Comparison of ENCODE assay signal across 8 cellular contexts in genomic region chr11:78564037-78564888, GRCh38. TPM values are rescaled to one million over a fixed set of nuclear protein-coding genes. Genes with fewer than 3 reads are reported as not detected.
DNase-seq lines count a peak whose midpoint lies in the region; ATAC-seq and TF ChIP-seq lines count a peak whose summit lies in the region.

No MANE protein-coding gene starts in this region.

- H3K4me3 ChIP-seq in HFF-Myc (replicated peaks; ENCODE audit: low read depth, low read length) = no peak overlapping the region
- H3K4me3 ChIP-seq in retinal pigment epithelial cell (ENCODE audit: low read length) = no peak overlapping the region

- H3K9me3 Mint-ChIP-seq in activated CD8-positive, alpha-beta memory T cell treated with anti-CD3 and anti-CD28 coated beads, Interleukin-2, amount 10 ng/mL, durations not matched to agents 7 days and 5 days (ENCODE audit: low read depth) = no peaks in the 10 kb centered on the region
- no peaks in the 10 kb centered on the region for H3K9me3 Mint-ChIP-seq in activated T-cell treated with anti-CD3 and anti-CD28 coated beads, Interleukin-2, amount 50 U/mL, for 72 hours
- no peaks in the 10 kb centered on the region for H3K9me3 Mint-ChIP-seq in glutamatergic neuron (ENCODE audit: unreplicated experiment)

- H3K4me3 Mint-ChIP-seq in activated CD8-positive, alpha-beta memory T cell treated with anti-CD3 and anti-CD28 coated beads, Interleukin-2, amount 10 ng/mL, durations not matched to agents 7 days and 5 days = no peak overlapping the region
- no peak overlapping the region for H3K4me3 Mint-ChIP-seq in activated T-cell treated with anti-CD3 and anti-CD28 coated beads, Interleukin-2, amount 50 U/mL, for 72 hours
- H3K4me3 Mint-ChIP-seq in glutamatergic neuron (ENCODE audit: unreplicated experiment) = no peak overlapping the region

- peak; percentile 64 for ATAC-seq in activated CD8-positive, alpha-beta memory T cell treated with anti-CD3 and anti-CD28 coated beads, Interleukin-2, amount 10 ng/mL, durations not matched to agents 7 days and 5 days
- ATAC-seq in activated T-cell treated with anti-CD3 and anti-CD28 coated beads, Interleukin-2, amount 50 U/mL, for 72 hours (replicated peaks in 1 of 2) = peak; percentile 60 to 69

- H3K36me3 Mint-ChIP-seq in activated CD8-positive, alpha-beta memory T cell treated with anti-CD3 and anti-CD28 coated beads, Interleukin-2, amount 10 ng/mL, durations not matched to agents 7 days and 5 days = peaks cover 23% of the 10 kb centered on the region
- H3K36me3 Mint-ChIP-seq in activated T-cell treated with anti-CD3 and anti-CD28 coated beads, Interleukin-2, amount 50 U/mL, for 72 hours (ENCODE audit: insufficient read depth in 2 of 2) = peaks cover 0 to 18% of the 10 kb centered on the region in 2 donors
- no peaks in the 10 kb centered on the region for H3K36me3 Mint-ChIP-seq in glutamatergic neuron (ENCODE audit: unreplicated experiment)

- peak; percentile 58 for DNase-seq in activated CD8-positive, alpha-beta memory T cell treated with anti-CD3 and anti-CD28 coated beads, Interleukin-2, amount 10 ng/mL, durations not matched to agents 7 days and 5 days
- DNase-seq in activated CD8-positive, alpha-beta memory T cell treated with anti-CD3 and anti-CD28 coated beads, Interleukin-2, amount 50 U/mL, for 4 hours = no peak
- DNase-seq in HFF-Myc (ENCODE audit: extremely low read depth, low read depth) (peak; percentile 74), NCI-H510A (lab: John Stamatoyannopoulos, UW) (peak; percentile 10), glutamatergic neuron (no peak), retinal pigment epithelial cell (ENCODE audit: low read depth) (no peak), HuH-7 (ENCODE audit: low spot score) (no peak)
- peak; percentile 42 to 55 for DNase-seq in activated T-cell treated with anti-CD3 and anti-CD28 coated beads, Interleukin-2, amount 50 U/mL, for 72 hours

- peak overlapping the region; percentile 46 for H3K27ac Mint-ChIP-seq in activated CD8-positive, alpha-beta memory T cell treated with anti-CD3 and anti-CD28 coated beads, Interleukin-2, amount 10 ng/mL, durations not matched to agents 7 days and 5 days
- H3K27ac Mint-ChIP-seq in activated T-cell treated with anti-CD3 and anti-CD28 coated beads, Interleukin-2, amount 50 U/mL, for 72 hours = peak overlapping the region; percentile 39
- peak overlapping the region; percentile 3 for H3K27ac Mint-ChIP-seq in glutamatergic neuron (ENCODE audit: unreplicated experiment)

- no peaks in the 10 kb centered on the region for H3K27me3 Mint-ChIP-seq in activated CD8-positive, alpha-beta memory T cell treated with anti-CD3 and anti-CD28 coated beads, Interleukin-2, amount 10 ng/mL, durations not matched to agents 7 days and 5 days
- no peaks in the 10 kb centered on the region for H3K27me3 Mint-ChIP-seq in activated T-cell treated with anti-CD3 and anti-CD28 coated beads, Interleukin-2, amount 50 U/mL, for 72 hours (ENCODE audit: low read depth)
- H3K27me3 Mint-ChIP-seq in glutamatergic neuron (ENCODE audit: unreplicated experiment) = no peaks in the 10 kb centered on the region

- CTCF ChIA-PET in activated CD8-positive, alpha-beta memory T cell treated with anti-CD3 and anti-CD28 coated beads, Interleukin-2, amount 10 ng/mL, durations not matched to agents 7 days and 5 days (lab: Charles Lee) = interaction anchor here (0.6 to 6.8 kb wide), 45 partner anchors 10 to 745 kb away, joined by 3 to 115 read pairs (median 4); partner anchors contain the start of genes ALG8, GAB2, KCTD21 and NARS2

- TF ChIP-seq CTCF in HFF-Myc (IDR thresholded peaks at IDR 0.05; ENCODE audit: low read depth, low read length, missing control alignments) (peak; percentile 52), glutamatergic neuron (IDR thresholded peaks at IDR 0.05; ENCODE audit: partially characterized antibody, unreplicated experiment) (peak; percentile 88), retinal pigment epithelial cell (conservative IDR thresholded peaks at IDR 0.05; ENCODE audit: low read depth, low read length) (peak; percentile 59)

- H3K4me1 Mint-ChIP-seq in activated CD8-positive, alpha-beta memory T cell treated with anti-CD3 and anti-CD28 coated beads, Interleukin-2, amount 10 ng/mL, durations not matched to agents 7 days and 5 days = peaks cover 43% of the 10 kb centered on the region
- peaks cover 54% of the 10 kb centered on the region for H3K4me1 Mint-ChIP-seq in activated T-cell treated with anti-CD3 and anti-CD28 coated beads, Interleukin-2, amount 50 U/mL, for 72 hours (ENCODE audit: low read depth)
- peaks cover 10% of the 10 kb centered on the region for H3K4me1 Mint-ChIP-seq in glutamatergic neuron (ENCODE audit: low read depth, unreplicated experiment)

RNA-seq across cellular contexts. Expression of gene NARS2, which starts 10.4 kb away (rescaled TPM):
- total RNA-seq in activated CD8-positive, alpha-beta memory T cell treated with anti-CD3 and anti-CD28 coated beads, Interleukin-2, amount 10 ng/mL, durations not matched to agents 7 days and 5 days = 10 to 100 TPM; 20.0 TPM
- total RNA-seq in activated T-cell treated with anti-CD3 and anti-CD28 coated beads, Interleukin-2, amount 50 U/mL, for 72 hours = 10 to 100 TPM; 15.7 to 24.4 TPM
- total RNA-seq in glutamatergic neuron (ENCODE audit: unreplicated experiment) = 21.1 TPM

Comparison
In these comparisons a context has a peak if more than half of its experiments do, and no peak if none do; other contexts are left out.
1. DNase-seq: peak in activated CD8-positive, alpha-beta memory T cell treated with anti-CD3 and anti-CD28 coated beads, Interleukin-2, amount 10 ng/mL, durations not matched to agents 7 days and 5 days (single experiment), HFF-Myc (single experiment), NCI-H510A (single experiment) and activated T-cell treated with anti-CD3 and anti-CD28 coated beads, Interleukin-2, amount 50 U/mL, for 72 hours (2 of 2); none in activated CD8-positive, alpha-beta memory T cell treated with anti-CD3 and anti-CD28 coated beads, Interleukin-2, amount 50 U/mL, for 4 hours (single experiment), glutamatergic neuron (single experiment), retinal pigment epithelial cell (single experiment) and HuH-7 (single experiment).
2. Peak in every context shown above with its lines, with median percentiles within 50 percentile points of each other: H3K27ac Mint-ChIP-seq and CTCF ChIP-seq.